21 cellular contexts compared by ENCODE assay signal in genomic region chrX:1778817-1779216, GRCh38.
DNase-seq lines count a peak whose midpoint lies in the region; ATAC-seq and TF ChIP-seq lines count a peak whose summit lies in the region.
"Had no signal": no experiment of that assay in that cellular context is flagged by ENCODE, and none has a peak within 500 bp of the region (broad histone marks: within the 10 kb centered on the region; RNA-seq: fewer than 3 reads in every experiment).

No MANE protein-coding gene starts in this region.

- no peak for DNase-seq in activated CD4-positive, CD25-positive, alpha-beta regulatory T cell (lab: John Stamatoyannopoulos, UW)
- DNase-seq in ELR (ENCODE audit: low read depth) (peak; percentile 14), RWPE2 (ENCODE audit: low spot score) (no peak), NCI-H748 (lab: John Stamatoyannopoulos, UW; ENCODE audit: unreplicated experiment) (no peak)
- DNase-seq: 8988T, C1 segment of cervical spinal cord, DMS53, GDM1, GM23248, NCI-H1092 treated with DMSO at 0.1 percent for 48 hours, NCI-H187 treated with DMSO at 0.1 percent for 48 hours, NCI-H446 treated with DMSO at 0.1 percent for 48 hours, NCI-H774, Peyer's patch, SJCRH30 had no signal

- H3K27me3 ChIP-seq in RWPE2 (ENCODE audit: insufficient read depth, poor library complexity, severe bottlenecking) (no peaks in the 10 kb centered on the region), neural cell (ENCODE audit: insufficient read depth, low read depth, low read length) (no peaks in the 10 kb centered on the region)
- H3K27me3 ChIP-seq: Peyer's patch, SJCRH30 had no signal

- peak; percentile 54 for TF ChIP-seq EP300 in neural cell (conservative IDR thresholded peaks at IDR 0.05; ENCODE audit: poor library complexity, severe bottlenecking)

- no peak for TF ChIP-seq RAD21 in neural cell (conservative IDR thresholded peaks at IDR 0.05)

- H4K20me1 ChIP-seq in neural cell (ENCODE audit: insufficient read depth) = no peaks in the 10 kb centered on the region

- peak overlapping the region; percentile 49 for H3K9ac ChIP-seq in neural cell (ENCODE audit: low read length)
- H3K9ac ChIP-seq: GM23248 had no signal

- H3K4me2 ChIP-seq in neural cell (ENCODE audit: low read length) = no peak overlapping the region

- peak; percentile 60 to 63 for ATAC-seq in activated CD4-positive, CD25-positive, alpha-beta regulatory T cell treated with anti-CD3 and anti-CD28 coated beads, Interleukin-2, amount 50 U/mL, for 24 hours
- peak; percentile 87 for ATAC-seq in RWPE2 (ENCODE audit: low read depth)
- ATAC-seq in HG03025 (IDR thresholded peaks at IDR 0.05; ENCODE audit: low FRiP score, unreplicated experiment) = no peak
- ATAC-seq in HG03108 (IDR thresholded peaks at IDR 0.05; ENCODE audit: unreplicated experiment) = no peak
- ATAC-seq: K562 had no signal

- H3K36me3 ChIP-seq in RWPE2 (ENCODE audit: low read depth) (no peaks in the 10 kb centered on the region), neural cell (ENCODE audit: insufficient read depth, low read length) (no peaks in the 10 kb centered on the region)
- H3K36me3 ChIP-seq: Peyer's patch, SJCRH30 had no signal

- TF ChIP-seq CTCF in RWPE2 (IDR thresholded peaks at IDR 0.05; ENCODE audit: poor library complexity, severe bottlenecking) (no peak), neural cell (IDR thresholded peaks at IDR 0.05; ENCODE audit: poor library complexity, severe bottlenecking) (no peak)

- H2AFZ ChIP-seq in neural cell (ENCODE audit: low read depth, low read length) = no peak overlapping the region
- H2AFZ ChIP-seq: GM23248 had no signal

- no peak overlapping the region for H3K4me3 ChIP-seq in RWPE2 (ENCODE audit: severe bottlenecking)
- H3K4me3 ChIP-seq in neural cell (ENCODE audit: low read length) = no peak overlapping the region
- H3K4me3 ChIP-seq: GM23248, K562, Peyer's patch, SJCRH30 had no signal

- H3K9me3 ChIP-seq in RWPE2 (ENCODE audit: severe bottlenecking) (peaks cover under 1% of the 10 kb centered on the region), neural cell (ENCODE audit: low read length) (no peaks in the 10 kb centered on the region)
- H3K9me3 ChIP-seq: SJCRH30 had no signal

- no peaks in the 10 kb centered on the region for H3K4me1 ChIP-seq in RWPE2 (ENCODE audit: insufficient read depth, poor library complexity, severe bottlenecking)
- H3K4me1 ChIP-seq: Peyer's patch, SJCRH30 had no signal

- no peaks in the 10 kb centered on the region for H3K79me2 ChIP-seq in neural cell (replicated peaks; ENCODE audit: insufficient read depth, low read length)

- no peak overlapping the region for H3K27ac ChIP-seq in RWPE2 (ENCODE audit: poor library complexity, severe bottlenecking)
- H3K27ac ChIP-seq in neural cell (ENCODE audit: low read length) = peak overlapping the region; percentile 87
- H3K27ac ChIP-seq: GM23248, HL-60, Peyer's patch, SJCRH30 had no signal

- H3K9me2 ChIP-seq in neural cell (ENCODE audit: insufficient read depth, low read length) = no peaks in the 10 kb centered on the region

- no peaks in the 10 kb centered on the region for H3F3A ChIP-seq in neural cell (ENCODE audit: insufficient read depth, low read length, poor library complexity, severe bottlenecking)

TF ChIP-seq in neural cell, 6 proteins besides CTCF, POLR2A, EP300 and RAD21:
- no peak for TF ChIP-seq SMC3 (conservative IDR thresholded peaks at IDR 0.05; ENCODE audit: poor library complexity)
- TF ChIP-seq REST (IDR thresholded peaks at IDR 0.05; ENCODE audit: borderline replicate concordance) = no peak
- no peak for TF ChIP-seq EZH2 (IDR thresholded peaks at IDR 0.05; ENCODE audit: borderline replicate concordance, insufficient read depth, low read length, poor library complexity, severe bottlenecking)
- TF ChIP-seq TAF1 (IDR thresholded peaks at IDR 0.05; ENCODE audit: low read depth) = no peak
- no peak for TF ChIP-seq POLR2AphosphoS5 (IDR thresholded peaks at IDR 0.05)
- TF ChIP-seq MXI1 (conservative IDR thresholded peaks at IDR 0.05; ENCODE audit: poor library complexity, severe bottlenecking) = no peak

Comparison
In these comparisons a context has a peak if more than half of its experiments do, and no peak if none do; other contexts are left out.
1. ATAC-seq: peak in activated CD4-positive, CD25-positive, alpha-beta regulatory T cell treated with anti-CD3 and anti-CD28 coated beads, Interleukin-2, amount 50 U/mL, for 24 hours (2 of 2) and RWPE2 (single experiment); none in HG03025 (single experiment) and HG03108 (single experiment).